Comparison of ENCODE assay signal across 8 cellular contexts in genomic region chr2:157627594-157628281, GRCh38. TPM values are rescaled to one million over a fixed set of nuclear protein-coding genes. Genes with fewer than 3 reads are reported as not detected.
DNase-seq lines count a peak whose midpoint lies in the region; ATAC-seq and TF ChIP-seq lines count a peak whose summit lies in the region.

No MANE protein-coding gene starts in this region.

- peaks cover 8% of the 10 kb centered on the region for H3K27me3 Mint-ChIP-seq in activated CD4-positive, alpha-beta memory T cell treated with anti-CD3 and anti-CD28 coated beads for 36 hours
- peaks cover 21% of the 10 kb centered on the region for H3K27me3 Mint-ChIP-seq in neural progenitor cell (ENCODE audit: insufficient read depth, low read depth)

- H3K4me1 ChIP-seq in neural progenitor cell = peaks cover 3% of the 10 kb centered on the region
- H3K4me1 ChIP-seq in tibial nerve = peaks cover 0 to 17% (median 4%) of the 10 kb centered on the region in 4 donors

- H3K9ac ChIP-seq in neural progenitor cell = no peak overlapping the region

- peak overlapping the region; percentile 99 for H3K4me2 ChIP-seq in neural progenitor cell

- no peaks in the 10 kb centered on the region for H3K9me3 Mint-ChIP-seq in activated CD4-positive, alpha-beta memory T cell treated with anti-CD3 and anti-CD28 coated beads for 36 hours
- H3K9me3 Mint-ChIP-seq in neural progenitor cell = no peaks in the 10 kb centered on the region

- intact Hi-C loops in activated CD4-positive, alpha-beta memory T cell treated with anti-CD3 and anti-CD28 coated beads for 36 hours (cut with micrococcal nuclease) = loop anchor here (2.0 to 10.0 kb wide), 7 partner anchors 131 to 830 kb away; partner anchors contain the start of genes ACVR1, CCDC148 and PKP4

- H3K4me1 Mint-ChIP-seq in activated CD4-positive, alpha-beta memory T cell treated with anti-CD3 and anti-CD28 coated beads for 36 hours (ENCODE audit: low read depth) = peaks cover 31% of the 10 kb centered on the region
- H3K4me1 Mint-ChIP-seq in neural progenitor cell = peaks cover 8% of the 10 kb centered on the region

- DNase-seq in ELF-1 (ENCODE audit: low read depth, low spot score) (peak; percentile 11), epithelial cell of proximal tubule (ENCODE audit: low read depth) (no peak), neural progenitor cell (ENCODE audit: low spot score) (peak; percentile 44), tibial nerve (ENCODE audit: low spot score in 2 of 2) (no peak), GM19240 (ENCODE audit: insufficient read length, low spot score) (no peak), COLO829 (ENCODE audit: low spot score) (no peak)
- DNase-seq in activated CD4-positive, alpha-beta memory T cell treated with anti-CD3 and anti-CD28 coated beads for 36 hours = peak; percentile 69

- no peak for TF ChIP-seq POLR2A in tibial nerve (IDR thresholded peaks at IDR 0.05)

- TF ChIP-seq EP300 in tibial nerve (IDR thresholded peaks at IDR 0.05) = no peak

- H3K27ac ChIP-seq in neural progenitor cell = no peak overlapping the region
- no peak overlapping the region for H3K27ac ChIP-seq in tibial nerve

- no peak overlapping the region for H3K27ac Mint-ChIP-seq in activated CD4-positive, alpha-beta memory T cell treated with anti-CD3 and anti-CD28 coated beads for 36 hours
- H3K27ac Mint-ChIP-seq in neural progenitor cell = no peak overlapping the region

- H3K36me3 ChIP-seq in neural progenitor cell (no peaks in the 10 kb centered on the region), tibial nerve (no peaks in the 10 kb centered on the region)

- H3K79me2 ChIP-seq in neural progenitor cell (ENCODE audit: low read depth) = no peaks in the 10 kb centered on the region

- TF ChIP-seq CTCF in epithelial cell of proximal tubule (conservative IDR thresholded peaks at IDR 0.05; ENCODE audit: low read depth, low read length) (no peak), neural progenitor cell (IDR thresholded peaks at IDR 0.05) (no peak), tibial nerve (IDR thresholded peaks at IDR 0.05) (no peak)

- H3K27me3 ChIP-seq in neural progenitor cell = peaks cover 62% of the 10 kb centered on the region
- H3K27me3 ChIP-seq in tibial nerve = peaks cover 0 to 13% of the 10 kb centered on the region in 2 donors

- peak overlapping the region; percentile 75 for H3K4me3 Mint-ChIP-seq in activated CD4-positive, alpha-beta memory T cell treated with anti-CD3 and anti-CD28 coated beads for 36 hours
- H3K4me3 Mint-ChIP-seq in neural progenitor cell = peak overlapping the region; percentile 88

- H2AFZ ChIP-seq in neural progenitor cell (replicated peaks) = peak overlapping the region; percentile 95

- WGBS in tibial nerve, 2 donors = 8 to 11% methylated on average over 18 of the region's 18 CpGs

- peak; percentile 13 for ATAC-seq in HG03457 (IDR thresholded peaks at IDR 0.05; ENCODE audit: unreplicated experiment)

- H3K9me3 ChIP-seq in neural progenitor cell (ENCODE audit: low read depth) (no peaks in the 10 kb centered on the region), tibial nerve (no peaks in the 10 kb centered on the region)

- no peaks in the 10 kb centered on the region for H3K36me3 Mint-ChIP-seq in activated CD4-positive, alpha-beta memory T cell treated with anti-CD3 and anti-CD28 coated beads for 36 hours
- no peaks in the 10 kb centered on the region for H3K36me3 Mint-ChIP-seq in neural progenitor cell

- CTCF ChIA-PET in activated CD4-positive, alpha-beta memory T cell treated with anti-CD3 and anti-CD28 coated beads for 36 hours (lab: Charles Lee) = interaction anchor here (0.6 to 3.4 kb wide), 31 partner anchors 8 to 1191 kb away, joined by 3 to 30 read pairs (median 4); partner anchors contain the start of gene ERMN

- H3K4me3 ChIP-seq in epithelial cell of proximal tubule (ENCODE audit: low read depth, low read length) (peak overlapping the region; percentile 57), neural progenitor cell (peak overlapping the region; percentile 70), tibial nerve (peak overlapping the region; percentile 36 to 55 (median 51))

- no peaks in the 10 kb centered on the region for H4K20me1 ChIP-seq in neural progenitor cell (ENCODE audit: low read depth)

- POLR2A ChIA-PET in activated CD4-positive, alpha-beta memory T cell treated with anti-CD3 and anti-CD28 coated beads for 36 hours (lab: Charles Lee) = interaction anchor here (0.9 to 1.8 kb wide), 4 partner anchors 151 to 325 kb away, joined by 3 to 5 read pairs (median 3); partner anchors contain the start of gene ACVR1

- H3F3A ChIP-seq in neural progenitor cell (ENCODE audit: low read depth) = peaks cover 6% of the 10 kb centered on the region

RNA-seq across cellular contexts. Expression of gene ACVR1C, which starts 0.9 kb away (rescaled TPM):
- total RNA-seq in activated CD4-positive, alpha-beta memory T cell treated with anti-CD3 and anti-CD28 coated beads for 36 hours = 1 to 10 TPM; 1.3 to 2.0 TPM
- total RNA-seq in epithelial cell of proximal tubule = 0.07 and 0.23 TPM in 2 replicates
- 0.93 and 3.0 TPM in 2 replicates for total RNA-seq in neural progenitor cell (ENCODE audit: low replicate concordance)
- 1 to 10 TPM; 1.4 to 9.4 (median 5.4) TPM for total RNA-seq in tibial nerve

Comparison
In these comparisons a context has a peak if more than half of its experiments do, and no peak if none do; other contexts are left out.
1. DNase-seq: peak in ELF-1 (single experiment), activated CD4-positive, alpha-beta memory T cell treated with anti-CD3 and anti-CD28 coated beads for 36 hours (single experiment) and neural progenitor cell (single experiment); none in epithelial cell of proximal tubule (single experiment), tibial nerve (0 of 2), GM19240 (single experiment) and COLO829 (single experiment).
2. Peak in every context shown above with its lines, with median percentiles within 50 percentile points of each other: H3K4me3 ChIP-seq.